32 cellular contexts compared by ENCODE assay signal in the genomic region with DNA sequence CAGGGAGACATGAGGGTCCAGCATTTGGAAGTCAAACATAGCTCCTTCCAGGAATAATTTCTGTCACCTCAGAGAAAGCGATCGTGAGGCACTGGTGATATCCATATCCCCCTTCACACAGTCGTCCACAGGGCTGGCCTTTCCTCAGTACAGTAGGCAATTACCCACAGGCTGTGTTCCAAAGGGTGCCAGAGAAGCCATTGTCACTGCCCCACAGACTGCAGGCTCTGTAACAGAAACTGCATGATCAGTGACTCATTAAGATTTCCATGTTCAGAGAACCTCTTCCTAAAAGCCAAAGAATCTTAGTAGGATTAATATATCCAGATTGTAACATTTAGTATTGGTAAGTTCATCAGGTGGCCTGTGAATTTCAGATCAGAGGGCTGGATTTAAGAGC.
DNase-seq lines count a peak whose midpoint lies in the region; ATAC-seq, FAIRE-seq and TF ChIP-seq lines count a peak whose summit lies in the region.
"Had no signal": no experiment of that assay in that cellular context is flagged by ENCODE, and none has a peak within 500 bp of the region (broad histone marks: within the 10 kb centered on the region; RNA-seq: fewer than 3 reads in every experiment).

No MANE protein-coding gene starts in this region.

- H3K9ac ChIP-seq in GM23248, result no peak overlapping the region
- H3K9ac ChIP-seq: SK-N-SH had no signal

- TF ChIP-seq EP300 in A549 (IDR thresholded peaks at IDR 0.05), result no peak

- ATAC-seq in A549 (no peak), GM18858 (IDR thresholded peaks at IDR 0.05; ENCODE audit: unreplicated experiment) (no peak)
- ATAC-seq: activated T-helper 17 cell treated with anti-CD3 and anti-CD28 coated beads, Interleukin-2, amount 50 U/mL, for 72 hours; foreskin keratinocyte; GM12878; left lung; mucosa of descending colon had no signal

- POLR2A ChIA-PET in A549 (lab: Yijun Ruan, JAX), result no interaction called here

- no peaks in the 10 kb centered on the region for H3K27me3 Mint-ChIP-seq in activated T-helper 2 cell treated with anti-CD3 and anti-CD28 coated beads, Interferon-gamma antibody, Interleukin-2, Interleukin-4, amounts not matched to agents 10 μg/mL and 5 μg/mL and 100 μg/mL, durations not matched to agents 14 hours and 24 hours and 36 hours (ENCODE audit: low read depth)
- H3K27me3 Mint-ChIP-seq: activated CD4-positive, alpha-beta memory T cell treated with anti-CD3 and anti-CD28 coated beads, Interleukin-2, amount 10 ng/mL, durations not matched to agents 7 days and 5 days; activated naive CD4-positive, alpha-beta T cell treated with anti-CD3 and anti-CD28 coated beads, Interleukin-2, amount 50 U/mL, for 24 hours; activated T-helper 17 cell treated with anti-CD3 and anti-CD28 coated beads, Interleukin-2, amount 50 U/mL, for 72 hours had no signal

- DNase-seq in A549 (ENCODE audit: low read depth in 1 of 2, low spot score in 1 of 2) (no peak), GM23248 (peak; percentile 23), astrocyte of the hippocampus (ENCODE audit: low read depth, low spot score) (peak; percentile 45), medulla oblongata (ENCODE audit: extremely low spot score) (peak; percentile 64), GOT3 (lab: John Stamatoyannopoulos, UW) (no peak), NCI-H1694 treated with DMSO at 0.1 percent for 48 hours (lab: John Stamatoyannopoulos, UW) (no peak)
- DNase-seq in activated T-helper 2 cell treated with anti-CD3 and anti-CD28 coated beads, Interferon-gamma antibody, Interleukin-2, Interleukin-4, amounts not matched to agents 10 μg/mL and 5 μg/mL and 100 μg/mL, durations not matched to agents 14 hours and 24 hours and 36 hours (ENCODE audit: low spot score), result no peak
- DNase-seq: activated CD4-positive, alpha-beta memory T cell treated with anti-CD3 and anti-CD28 coated beads, Interleukin-2, amount 10 ng/mL, durations not matched to agents 7 days and 5 days; activated CD4-positive, alpha-beta T cell treated with anti-CD3 and anti-CD28 coated beads for 1 hour; Calu3; colonic mucosa; effector memory CD4-positive, alpha-beta T cell; foreskin keratinocyte; hippocampal formation; immature natural killer cell; left lung; MG63; mucosa of descending colon; NCI-H1417; NCI-H2081 treated with DMSO at 0.1 percent for 48 hours; NCI-H774; sigmoid colon; stimulated activated naive CD4-positive, alpha-beta T cell had no signal

- no peak overlapping the region; the same call in 2 of the 3 replicates for H3K4me2 ChIP-seq in A549
- no peak overlapping the region for H3K4me2 ChIP-seq in GM23248 (ENCODE audit: unreplicated experiment)
- H3K4me2 ChIP-seq: SK-N-SH had no signal

- H3K27ac ChIP-seq in A549, result peak overlapping the region; percentile 3 to 41; a peak in 1 of 6 replicates
- no peak overlapping the region for H3K27ac ChIP-seq in GM23248
- H3K27ac ChIP-seq: cardiac muscle cell, colonic mucosa, foreskin keratinocyte, left lung, sigmoid colon had no signal

- H3K9me3 Mint-ChIP-seq in activated T-helper 2 cell treated with anti-CD3 and anti-CD28 coated beads, Interferon-gamma antibody, Interleukin-2, Interleukin-4, amounts not matched to agents 10 μg/mL and 5 μg/mL and 100 μg/mL, durations not matched to agents 14 hours and 24 hours and 36 hours, result no peaks in the 10 kb centered on the region
- H3K9me3 Mint-ChIP-seq: activated CD4-positive, alpha-beta memory T cell treated with anti-CD3 and anti-CD28 coated beads, Interleukin-2, amount 10 ng/mL, durations not matched to agents 7 days and 5 days; activated naive CD4-positive, alpha-beta T cell treated with anti-CD3 and anti-CD28 coated beads, Interleukin-2, amount 50 U/mL, for 24 hours; activated T-helper 17 cell treated with anti-CD3 and anti-CD28 coated beads, Interleukin-2, amount 50 U/mL, for 72 hours; immature natural killer cell; T-helper 1 cell treated with Interleukin-12 subunit alpha and Interleukin-12 subunit beta and Interleukin-4 antibody, amounts not matched to agents 30 μg/mL and 1 μg/mL, for 36 hours had no signal

- no peaks in the 10 kb centered on the region for H3K4me1 Mint-ChIP-seq in activated T-helper 2 cell treated with anti-CD3 and anti-CD28 coated beads, Interferon-gamma antibody, Interleukin-2, Interleukin-4, amounts not matched to agents 10 μg/mL and 5 μg/mL and 100 μg/mL, durations not matched to agents 14 hours and 24 hours and 36 hours (ENCODE audit: low read depth)
- H3K4me1 Mint-ChIP-seq: activated CD4-positive, alpha-beta memory T cell treated with anti-CD3 and anti-CD28 coated beads, Interleukin-2, amount 10 ng/mL, durations not matched to agents 7 days and 5 days; activated naive CD4-positive, alpha-beta T cell treated with anti-CD3 and anti-CD28 coated beads, Interleukin-2, amount 50 U/mL, for 24 hours; activated T-helper 17 cell treated with anti-CD3 and anti-CD28 coated beads, Interleukin-2, amount 50 U/mL, for 72 hours; immature natural killer cell had no signal

- in situ Hi-C loops in GM23248 (cut with MboI), result loop anchor here (25.0 kb wide), 2 partner anchors 413 to 638 kb away; no protein-coding TSS in a partner anchor

- CTCF ChIA-PET in A549 (lab: Yijun Ruan, JAX), result interaction anchor here (2.5 kb wide), 1 partner anchor 43 kb away, joined by 10 read pairs; no protein-coding TSS in a partner anchor

- intact Hi-C loops in activated T-helper 2 cell treated with anti-CD3 and anti-CD28 coated beads, Interferon-gamma antibody, Interleukin-2, Interleukin-4, amounts not matched to agents 10 μg/mL and 5 μg/mL and 100 μg/mL, durations not matched to agents 14 hours and 24 hours and 36 hours (cut with micrococcal nuclease), result no loop called here

- H3K36me3 Mint-ChIP-seq in activated T-helper 2 cell treated with anti-CD3 and anti-CD28 coated beads, Interferon-gamma antibody, Interleukin-2, Interleukin-4, amounts not matched to agents 10 μg/mL and 5 μg/mL and 100 μg/mL, durations not matched to agents 14 hours and 24 hours and 36 hours (ENCODE audit: low read depth), result no peaks in the 10 kb centered on the region
- H3K36me3 Mint-ChIP-seq: CD14-positive monocyte had no signal

- H3K79me2 ChIP-seq in GM23248 (ENCODE audit: insufficient read depth), result no peaks in the 10 kb centered on the region

- TF ChIP-seq CTCF in A549 (IDR thresholded peaks at IDR 0.05), result no peak

- H3K4me3 ChIP-seq in A549 (no peak overlapping the region), GM23248 (no peak overlapping the region)
- H3K4me3 ChIP-seq: cardiac muscle cell, colonic mucosa, GM12878, left lung, MG63, mucosa of descending colon, sigmoid colon had no signal

- TF ChIP-seq POLR2A in A549 (IDR thresholded peaks at IDR 0.05; ENCODE audit: low read length), result no peak

- H3K9me3 ChIP-seq in A549 (no peaks in the 10 kb centered on the region), GM23248 (ENCODE audit: low read depth) (no peaks in the 10 kb centered on the region)
- H3K9me3 ChIP-seq: colonic mucosa, left lung, MG63, mucosa of descending colon, sigmoid colon, SK-N-SH had no signal

- peaks cover 48% of the 10 kb centered on the region; the same call in 2 of the 3 replicates for H3K4me1 ChIP-seq in A549
- H3K4me1 ChIP-seq in GM23248 (ENCODE audit: insufficient read depth), result peaks cover 5% of the 10 kb centered on the region; the same call in 1 of the 2 replicates
- H3K4me1 ChIP-seq: colonic mucosa, foreskin keratinocyte, left lung had no signal

- H3K36me3 ChIP-seq in GM23248 (ENCODE audit: low read depth), result no peaks in the 10 kb centered on the region
- H3K36me3 ChIP-seq: cardiac muscle cell, colonic mucosa, left lung, MG63, sigmoid colon had no signal

- H3F3A ChIP-seq in GM23248 (ENCODE audit: insufficient read depth), result peaks cover 12% of the 10 kb centered on the region

- H3K9me2 ChIP-seq in GM23248 (ENCODE audit: insufficient read depth), result no peaks in the 10 kb centered on the region
- H3K9me2 ChIP-seq: SK-N-SH had no signal

- TF ChIP-seq RAD21 in A549 (conservative IDR thresholded peaks at IDR 0.05 in 1 of 2, IDR thresholded peaks at IDR 0.05 in 1 of 2), result no peak

- no peak for FAIRE-seq in A549 (lab: Jason Lieb, UNC)
- FAIRE-seq: GM12878, TTC549 had no signal

- H3K27ac Mint-ChIP-seq in activated T-helper 2 cell treated with anti-CD3 and anti-CD28 coated beads, Interferon-gamma antibody, Interleukin-2, Interleukin-4, amounts not matched to agents 10 μg/mL and 5 μg/mL and 100 μg/mL, durations not matched to agents 14 hours and 24 hours and 36 hours, result no peak overlapping the region
- H3K27ac Mint-ChIP-seq: activated CD4-positive, alpha-beta memory T cell treated with anti-CD3 and anti-CD28 coated beads, Interleukin-2, amount 10 ng/mL, durations not matched to agents 7 days and 5 days; activated naive CD4-positive, alpha-beta T cell treated with anti-CD3 and anti-CD28 coated beads, Interleukin-2, amount 50 U/mL, for 24 hours; activated T-helper 17 cell treated with anti-CD3 and anti-CD28 coated beads, Interleukin-2, amount 50 U/mL, for 72 hours; CD14-positive monocyte; immature natural killer cell; T-helper 1 cell treated with Interleukin-12 subunit alpha and Interleukin-12 subunit beta and Interleukin-4 antibody, amounts not matched to agents 30 μg/mL and 1 μg/mL, for 36 hours had no signal

- 78% methylated on average over 3 of the region's 3 CpGs for WGBS in A549 (ENCODE audit: missing lambda C conversion rate)
- WGBS in GM23248 (ENCODE audit: low coverage in 1 of 2, low lambda C conversion rate in 2 of 2, missing lambda C conversion rate in 2 of 2), 2 experiments, result 76 to 82% methylated on average over 3 of the region's 3 CpGs

- H4K20me1 ChIP-seq in GM23248 (ENCODE audit: insufficient read depth), result no peaks in the 10 kb centered on the region

- H2AFZ ChIP-seq in GM23248, result no peak overlapping the region

- no peak overlapping the region for H3K4me3 Mint-ChIP-seq in activated T-helper 2 cell treated with anti-CD3 and anti-CD28 coated beads, Interferon-gamma antibody, Interleukin-2, Interleukin-4, amounts not matched to agents 10 μg/mL and 5 μg/mL and 100 μg/mL, durations not matched to agents 14 hours and 24 hours and 36 hours (ENCODE audit: low read depth)
- H3K4me3 Mint-ChIP-seq: activated CD4-positive, alpha-beta memory T cell treated with anti-CD3 and anti-CD28 coated beads, Interleukin-2, amount 10 ng/mL, durations not matched to agents 7 days and 5 days; activated naive CD4-positive, alpha-beta T cell treated with anti-CD3 and anti-CD28 coated beads, Interleukin-2, amount 50 U/mL, for 24 hours; activated T-helper 17 cell treated with anti-CD3 and anti-CD28 coated beads, Interleukin-2, amount 50 U/mL, for 72 hours; CD14-positive monocyte; immature natural killer cell; T-helper 1 cell treated with Interleukin-12 subunit alpha and Interleukin-12 subunit beta and Interleukin-4 antibody, amounts not matched to agents 30 μg/mL and 1 μg/mL, for 36 hours had no signal

- no peaks in the 10 kb centered on the region for H3K27me3 ChIP-seq in GM23248 (replicated peaks; ENCODE audit: insufficient read depth)
- H3K27me3 ChIP-seq: cardiac muscle cell, colonic mucosa, foreskin keratinocyte, left lung, MG63, sigmoid colon had no signal

TF ChIP-seq in A549, 52 proteins besides CTCF, POLR2A, EP300 and RAD21 (continues in another document):
- TF ChIP-seq SREBF2 (IDR thresholded peaks at IDR 0.05) (no peak), MAFK (IDR thresholded peaks at IDR 0.05; ENCODE audit: partially characterized antibody) (no peak), FOXS1 (CRISPR knock-in tag; IDR thresholded peaks at IDR 0.05) (no peak), KDM5A (IDR thresholded peaks at IDR 0.05) (no peak), MYC (IDR thresholded peaks at IDR 0.05; ENCODE audit: borderline replicate concordance, low read length) (no peak)

Comparison
In these comparisons a context has a peak if more than half of its experiments do, and no peak if none do; other contexts are left out.
1. DNase-seq: peak in GM23248 (single experiment), astrocyte of the hippocampus (single experiment) and medulla oblongata (single experiment); none in A549 (0 of 2), GOT3 (single experiment), NCI-H1694 treated with DMSO at 0.1 percent for 48 hours (single experiment) and activated T-helper 2 cell treated with anti-CD3 and anti-CD28 coated beads, Interferon-gamma antibody, Interleukin-2, Interleukin-4, amounts not matched to agents 10 μg/mL and 5 μg/mL and 100 μg/mL, durations not matched to agents 14 hours and 24 hours and 36 hours (single experiment).